1 cellular context compared by ENCODE assay signal in the genomic region with DNA sequence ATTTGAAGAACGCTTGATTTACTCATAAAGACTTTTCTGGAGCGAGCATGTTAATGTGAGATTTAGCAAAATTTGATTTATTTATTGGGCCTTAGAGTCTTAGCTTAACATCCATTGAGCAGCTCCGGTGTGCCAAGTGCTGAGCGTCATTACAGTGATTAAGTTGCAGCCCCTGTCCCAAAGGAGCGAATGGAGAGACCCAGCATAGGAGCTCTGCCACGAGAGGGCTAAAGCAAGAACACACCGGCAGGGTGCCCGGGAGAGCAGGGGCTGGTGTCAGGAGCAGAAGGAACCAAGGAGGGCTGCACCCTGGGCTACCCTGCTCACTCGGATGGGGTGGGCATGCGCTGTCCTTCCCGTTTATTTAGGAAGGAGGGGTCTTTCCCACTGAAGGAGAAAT.
TF ChIP-seq lines count a peak whose summit lies in the region.

No MANE protein-coding gene starts in this region.

TF ChIP-seq in HepG2, 621 proteins besides CTCF, POLR2A, EP300 and RAD21 (continued from another document):
- TF ChIP-seq ZBTB38 (CRISPR knock-in tag; IDR thresholded peaks at IDR 0.05) (no peak), NR3C1 (CRISPR knock-in tag; IDR thresholded peaks at IDR 0.05) (no peak), ZNF781 (CRISPR knock-in tag; IDR thresholded peaks at IDR 0.05; ENCODE audit: borderline replicate concordance, not compliant biosample characterization) (no peak), RELA (CRISPR knock-in tag; IDR thresholded peaks at IDR 0.05) (no peak), GTF3A (CRISPR knock-in tag; conservative IDR thresholded peaks at IDR 0.05) (no peak), HMG20A (CRISPR knock-in tag; IDR thresholded peaks at IDR 0.05; ENCODE audit: borderline replicate concordance) (no peak), ZSCAN20 (CRISPR knock-in tag; IDR thresholded peaks at IDR 0.05; ENCODE audit: borderline replicate concordance) (no peak), SP1 (IDR thresholded peaks at IDR 0.05) (no peak), SP1 (CRISPR knock-in tag; IDR thresholded peaks at IDR 0.05) (no peak), SOX6 (IDR thresholded peaks at IDR 0.05) (no peak), SOX6 (CRISPR knock-in tag; IDR thresholded peaks at IDR 0.05) (no peak), ZNF747 (CRISPR knock-in tag; IDR thresholded peaks at IDR 0.05; ENCODE audit: borderline replicate concordance) (no peak), ZNF124 (CRISPR knock-in tag; IDR thresholded peaks at IDR 0.05) (no peak)
- TF ChIP-seq, protein P1, sequence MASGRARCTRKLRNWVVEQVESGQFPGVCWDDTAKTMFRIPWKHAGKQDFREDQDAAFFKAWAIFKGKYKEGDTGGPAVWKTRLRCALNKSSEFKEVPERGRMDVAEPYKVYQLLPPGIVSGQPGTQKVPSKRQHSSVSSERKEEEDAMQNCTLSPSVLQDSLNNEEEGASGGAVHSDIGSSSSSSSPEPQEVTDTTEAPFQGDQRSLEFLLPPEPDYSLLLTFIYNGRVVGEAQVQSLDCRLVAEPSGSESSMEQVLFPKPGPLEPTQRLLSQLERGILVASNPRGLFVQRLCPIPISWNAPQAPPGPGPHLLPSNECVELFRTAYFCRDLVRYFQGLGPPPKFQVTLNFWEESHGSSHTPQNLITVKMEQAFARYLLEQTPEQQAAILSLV (CRISPR knock-in tag; IDR thresholded peaks at IDR 0.05; ENCODE audit: borderline replicate concordance) = no peak
TF ChIP-seq in HepG2: peak in this region for 0.
